In genomic region chr2:164538250-164538866, GRCh38 we compare ENCODE assay signal across 8 cellular contexts.
DNase-seq lines count a peak whose midpoint lies in the region; ATAC-seq and TF ChIP-seq lines count a peak whose summit lies in the region.

No MANE protein-coding gene starts in this region.

- H3K27ac ChIP-seq in right cardiac atrium (ENCODE audit: low read length) (no peak overlapping the region), upper lobe of left lung (no peak overlapping the region)
- H3K27ac ChIP-seq in CD4-positive, alpha-beta T cell (ENCODE audit: low read depth, low read length): no peak overlapping the region

- TF ChIP-seq EP300 in upper lobe of left lung (IDR thresholded peaks at IDR 0.05): no peak

- no peak overlapping the region for H3K4me3 ChIP-seq in GM12864 (ENCODE audit: low read depth, low read length)
- H3K4me3 ChIP-seq in adipocyte (ENCODE audit: low read length): no peak overlapping the region
- no peak overlapping the region for H3K4me3 ChIP-seq in right cardiac atrium (ENCODE audit: low read length)
- H3K4me3 ChIP-seq in upper lobe of left lung: no peak overlapping the region

- H3K27ac Mint-ChIP-seq in CD4-positive, alpha-beta T cell: no peak overlapping the region

- 91% methylated on average over 2 of the region's 2 CpGs for WGBS in right cardiac atrium
- WGBS in upper lobe of left lung, 2 donors: 83 to 93% methylated on average over 2 of the region's 2 CpGs

- DNase-seq in GM12864 (ENCODE audit: low read depth) (no peak), NCI-H146 (lab: John Stamatoyannopoulos, UW) (peak; percentile 9), adipocyte (ENCODE audit: low read depth) (peak; percentile 72), right cardiac atrium (no peak), upper lobe of left lung (no peak)
- DNase-seq in stimulated activated CD4-positive, alpha-beta T cell treated with anti-CD3 and anti-CD28 coated beads, Interleukin-4, amount 100 ng/mL, for 1 hour: no peak
- DNase-seq in CD4-positive, alpha-beta T cell: no peak

- H3K27me3 Mint-ChIP-seq in CD4-positive, alpha-beta T cell: no peaks in the 10 kb centered on the region

- no peaks in the 10 kb centered on the region for H3K36me3 Mint-ChIP-seq in CD4-positive, alpha-beta T cell (ENCODE audit: low read depth)

- H3K4me1 ChIP-seq in adipocyte (ENCODE audit: control insufficient read depth, insufficient read depth, low read length) (no peaks in the 10 kb centered on the region), right cardiac atrium (ENCODE audit: control insufficient read depth, insufficient read depth, low read length) (peaks cover 1% of the 10 kb centered on the region), upper lobe of left lung (peaks cover 0 to 4% (median 0%) of the 10 kb centered on the region in 4 donors)

- CTCF ChIA-PET in CD4-positive, alpha-beta T cell (lab: Charles Lee): no interaction called here

- H3K27me3 ChIP-seq in adipocyte (replicated peaks; ENCODE audit: control insufficient read depth, insufficient read depth, low read length) (peaks cover 5% of the 10 kb centered on the region), right cardiac atrium (ENCODE audit: control insufficient read depth, insufficient read depth) (no peaks in the 10 kb centered on the region), upper lobe of left lung (no peaks in the 10 kb centered on the region)
- no peaks in the 10 kb centered on the region for H3K27me3 ChIP-seq in CD4-positive, alpha-beta T cell (ENCODE audit: control insufficient read depth, insufficient read depth, low read length)

- POLR2A ChIA-PET in CD4-positive, alpha-beta T cell (lab: Charles Lee): no interaction called here

- intact Hi-C loops in right cardiac atrium (cut with DNase I): no loop called here
- intact Hi-C loops in CD4-positive, alpha-beta T cell (cut with DNase I, micrococcal nuclease): no loop called here

- ATAC-seq in HG02571 (IDR thresholded peaks at IDR 0.05; ENCODE audit: unreplicated experiment): peak; percentile 57
- ATAC-seq in right cardiac atrium: peak; percentile 37 to 64
- peak in 1 of 2 donors; percentile 44 for ATAC-seq in upper lobe of left lung (ENCODE audit: low FRiP score in 2 of 2)
- no peak for ATAC-seq in CD4-positive, alpha-beta T cell (ENCODE audit: poor library complexity)

- no peak for TF ChIP-seq POLR2A in upper lobe of left lung (IDR thresholded peaks at IDR 0.05)

- TF ChIP-seq CTCF in GM12864 (IDR thresholded peaks at IDR 0.05; ENCODE audit: low read depth, low read length, missing control alignments) (peak; percentile 57), upper lobe of left lung (IDR thresholded peaks at IDR 0.05) (peak in 4 of 6 experiments; percentile 15 to 51 (median 36))
- no peak for TF ChIP-seq CTCF in CD4-positive, alpha-beta T cell (IDR thresholded peaks at IDR 0.05)

- peaks cover 2% of the 10 kb centered on the region for H3K9me3 Mint-ChIP-seq in CD4-positive, alpha-beta T cell

- no peaks in the 10 kb centered on the region for H3K4me1 Mint-ChIP-seq in CD4-positive, alpha-beta T cell (ENCODE audit: low read depth)

- H3K9me3 ChIP-seq in adipocyte (ENCODE audit: control insufficient read depth, low read length) (no peaks in the 10 kb centered on the region), right cardiac atrium (ENCODE audit: control insufficient read depth, low read length) (no peaks in the 10 kb centered on the region), upper lobe of left lung (no peaks in the 10 kb centered on the region)
- no peaks in the 10 kb centered on the region for H3K9me3 ChIP-seq in CD4-positive, alpha-beta T cell (ENCODE audit: control insufficient read depth, low read length)

- no peaks in the 10 kb centered on the region for H3K36me3 ChIP-seq in adipocyte (ENCODE audit: control insufficient read depth, insufficient read depth, low read length, severe bottlenecking)
- no peaks in the 10 kb centered on the region for H3K36me3 ChIP-seq in upper lobe of left lung

- no peak overlapping the region for H3K9ac ChIP-seq in adipocyte (ENCODE audit: low read length)

- no peak overlapping the region for H3K4me3 Mint-ChIP-seq in CD4-positive, alpha-beta T cell

Comparison
In these comparisons a context has a peak if more than half of its experiments do, and no peak if none do; other contexts are left out.
1. DNase-seq: peak in NCI-H146 (single experiment) and adipocyte (single experiment); none in GM12864 (single experiment), right cardiac atrium (0 of 3), upper lobe of left lung (0 of 2), stimulated activated CD4-positive, alpha-beta T cell treated with anti-CD3 and anti-CD28 coated beads, Interleukin-4, amount 100 ng/mL, for 1 hour (single experiment) and CD4-positive, alpha-beta T cell (0 of 10).